Comparison of ENCODE assay signal across 16 cellular contexts in the genomic region with DNA sequence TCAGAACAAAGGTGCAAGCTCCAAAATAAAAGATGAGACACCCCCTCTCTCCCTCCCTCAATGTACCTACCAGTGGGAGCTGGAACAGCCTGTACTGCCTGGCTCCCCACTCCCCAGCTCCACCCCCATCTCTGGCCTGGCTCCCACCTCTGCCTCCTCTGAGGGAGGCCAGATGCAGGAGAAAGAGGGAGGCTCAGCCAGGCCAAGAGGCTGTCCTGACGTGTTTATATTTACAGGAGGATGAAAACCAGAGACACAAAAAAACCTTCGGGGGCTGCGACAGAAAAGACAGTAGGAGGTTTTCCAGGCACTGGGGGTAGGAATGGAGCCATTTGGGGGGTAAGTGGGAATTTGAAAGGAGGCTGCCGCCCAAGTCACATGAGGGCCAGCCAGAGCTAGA. TPM values are rescaled to one million over a fixed set of nuclear protein-coding genes. Genes with fewer than 3 reads are reported as not detected.
DNase-seq lines count a peak whose midpoint lies in the region; ATAC-seq and TF ChIP-seq lines count a peak whose summit lies in the region.
"Had no signal": no experiment of that assay in that cellular context is flagged by ENCODE, and none has a peak within 500 bp of the region (broad histone marks: within the 10 kb centered on the region; RNA-seq: fewer than 3 reads in every experiment).

No MANE protein-coding gene starts in this region.

- DNase-seq in HFFc6 (no peak), T-helper 17 cell (no peak), memory B cell (ENCODE audit: low spot score in 2 of 2) (no peak), NCI-H1092 treated with DMSO at 0.1 percent for 48 hours (lab: John Stamatoyannopoulos, UW) (no peak), NCI-H69 (lab: John Stamatoyannopoulos, UW) (no peak)
- DNase-seq in stimulated activated effector memory CD8-positive, alpha-beta T cell treated with anti-CD3 and anti-CD28 coated beads, Interleukin-12 subunit alpha, Interleukin-12 subunit beta, amount 100 ng/mL, for 72 hours (ENCODE audit: low spot score in 2 of 2), result no peak
- DNase-seq: activated CD4-positive, CD25-positive, alpha-beta regulatory T cell treated with anti-CD3 and anti-CD28 coated beads, Interleukin-2, amount 50 U/mL, for 72 hours; activated gamma-delta T cell treated with Interleukin-2 at 50 U/mL for 16 hours; COR-L47; esophagus squamous epithelium; NCI-H1694; NCI-H774 had no signal

- no peak for ATAC-seq in T-helper 17 cell
- no peak for ATAC-seq in memory B cell (ENCODE audit: low read depth)
- ATAC-seq in stimulated activated effector memory CD8-positive, alpha-beta T cell treated with anti-CD3 and anti-CD28 coated beads, Interleukin-12 subunit alpha, Interleukin-12 subunit beta, amount 100 ng/mL, for 72 hours, result no peak
- no peak for ATAC-seq in HG02610 (IDR thresholded peaks at IDR 0.05; ENCODE audit: unreplicated experiment)
- ATAC-seq in HG02571 (IDR thresholded peaks at IDR 0.05; ENCODE audit: unreplicated experiment), result no peak

- peak overlapping the region; percentile 43; the same call in 1 of the 2 replicates for H3K4me3 Mint-ChIP-seq in HFFc6
- no peak overlapping the region for H3K4me3 Mint-ChIP-seq in T-helper 17 cell
- no peak overlapping the region for H3K4me3 Mint-ChIP-seq in memory B cell
- no peak overlapping the region for H3K4me3 Mint-ChIP-seq in stimulated activated effector memory CD8-positive, alpha-beta T cell treated with anti-CD3 and anti-CD28 coated beads, Interleukin-12 subunit alpha, Interleukin-12 subunit beta, amount 100 ng/mL, for 72 hours

- peaks cover 35% of the 10 kb centered on the region for H3K27me3 Mint-ChIP-seq in HFFc6 (ENCODE audit: insufficient read depth)
- H3K27me3 Mint-ChIP-seq in T-helper 17 cell, result no peaks in the 10 kb centered on the region
- H3K27me3 Mint-ChIP-seq in memory B cell, result no peaks in the 10 kb centered on the region

- no peaks in the 10 kb centered on the region for H3K9me3 ChIP-seq in T-helper 17 cell (ENCODE audit: control insufficient read depth, low read length, poor library complexity, severe bottlenecking)
- H3K9me3 ChIP-seq: esophagus squamous epithelium, SJSA1, thyroid gland had no signal

- H3K4me1 Mint-ChIP-seq in HFFc6 (ENCODE audit: low read depth) (peaks cover 12% of the 10 kb centered on the region), T-helper 17 cell (peaks cover 29% of the 10 kb centered on the region), memory B cell (peaks cover 22% of the 10 kb centered on the region)
- peaks cover 12% of the 10 kb centered on the region for H3K4me1 Mint-ChIP-seq in stimulated activated effector memory CD8-positive, alpha-beta T cell treated with anti-CD3 and anti-CD28 coated beads, Interleukin-12 subunit alpha, Interleukin-12 subunit beta, amount 100 ng/mL, for 72 hours

- no peaks in the 10 kb centered on the region for H3K36me3 Mint-ChIP-seq in HFFc6 (ENCODE audit: low read depth)
- peaks cover 13% of the 10 kb centered on the region for H3K36me3 Mint-ChIP-seq in T-helper 17 cell (ENCODE audit: low read depth)
- H3K36me3 Mint-ChIP-seq in memory B cell, result peaks cover 44% of the 10 kb centered on the region
- H3K36me3 Mint-ChIP-seq in stimulated activated effector memory CD8-positive, alpha-beta T cell treated with anti-CD3 and anti-CD28 coated beads, Interleukin-12 subunit alpha, Interleukin-12 subunit beta, amount 100 ng/mL, for 72 hours, result peaks cover 52% of the 10 kb centered on the region

- H3K27ac Mint-ChIP-seq in HFFc6 (peak overlapping the region; percentile 83), T-helper 17 cell (peak overlapping the region; percentile 89), memory B cell (peak overlapping the region; percentile 72)
- H3K27ac Mint-ChIP-seq in stimulated activated effector memory CD8-positive, alpha-beta T cell treated with anti-CD3 and anti-CD28 coated beads, Interleukin-12 subunit alpha, Interleukin-12 subunit beta, amount 100 ng/mL, for 72 hours, result peak overlapping the region; percentile 88

- H3K9me3 Mint-ChIP-seq in HFFc6, result no peaks in the 10 kb centered on the region
- H3K9me3 Mint-ChIP-seq in memory B cell, result no peaks in the 10 kb centered on the region
- no peaks in the 10 kb centered on the region for H3K9me3 Mint-ChIP-seq in stimulated activated effector memory CD8-positive, alpha-beta T cell treated with anti-CD3 and anti-CD28 coated beads, Interleukin-12 subunit alpha, Interleukin-12 subunit beta, amount 100 ng/mL, for 72 hours

- no peak for TF ChIP-seq CTCF in HFFc6 (IDR thresholded peaks at IDR 0.05)

RNA-seq across cellular contexts. Expression of a gene that starts 19.7 kb away (rescaled TPM):
- total RNA-seq in HFFc6 (2021; fragmentation: NEBNext Ultra II Directional; extraction: Animal tissue kit (Norgen Biotek cat#: 25700)), result 10 to 100 TPM; 32.1 to 39.8 (median 35.7) TPM
- total RNA-seq in T-helper 17 cell, result 100 to 1,000 TPM; 118 to 127 TPM
